ENCODE assay signal across 1 cellular context in genomic region chr22:22408731-22409696, GRCh38.
TF ChIP-seq lines count a peak whose summit lies in the region.

No MANE protein-coding gene starts in this region.

TF ChIP-seq in K562, 482 proteins besides CTCF, POLR2A, EP300 and RAD21 (continued from another document and continues in another):
- TF ChIP-seq NR0B1 (IDR thresholded peaks at IDR 0.05; ENCODE audit: partially characterized antibody) (no peak), PHF21A (IDR thresholded peaks at IDR 0.05; ENCODE audit: borderline replicate concordance, low read depth) (no peak), MTA2 (IDR thresholded peaks at IDR 0.05; ENCODE audit: low read depth) (no peak), CREB1 (IDR thresholded peaks at IDR 0.05) (no peak), CREB1 (CRISPR knock-in tag; IDR thresholded peaks at IDR 0.05) (no peak; the same call in 1 of the 2 replicates), MAX (CRISPR knock-in tag; IDR thresholded peaks at IDR 0.05) (peak; percentile 19; the same call in 1 of the 2 replicates), PPARD (CRISPR knock-in tag; IDR thresholded peaks at IDR 0.05) (no peak), NONO (IDR thresholded peaks at IDR 0.05; ENCODE audit: low read depth in 2 of 2, low read length in 1 of 2) (no peak), GABPB2 (CRISPR knock-in tag; conservative IDR thresholded peaks at IDR 0.05) (peak; percentile 65; the same call in 1 of the 2 replicates), PCBP2 (IDR thresholded peaks at IDR 0.05; ENCODE audit: low read depth, low read length, poor library complexity, severe bottlenecking) (no peak), BACH1 (tag; IDR thresholded peaks at IDR 0.05) (no peak), ZNF282 (CRISPR knock-in tag; IDR thresholded peaks at IDR 0.05) (no peak), CHD2 (IDR thresholded peaks at IDR 0.05; ENCODE audit: low read depth, low read length) (peak; percentile 34; the same call in 1 of the 2 replicates), NCOA4 (IDR thresholded peaks at IDR 0.05; ENCODE audit: partially characterized antibody) (no peak), RBFOX2 (IDR thresholded peaks at IDR 0.05; ENCODE audit: low read depth, low read length) (no peak), ZKSCAN8 (CRISPR knock-in tag; IDR thresholded peaks at IDR 0.05) (no peak), ZNF764 (CRISPR knock-in tag; IDR thresholded peaks at IDR 0.05; ENCODE audit: low read depth) (no peak), ARID2 (IDR thresholded peaks at IDR 0.05) (no peak), MYC (IDR thresholded peaks at IDR 0.05; ENCODE audit: low read depth, low read length) (peak; percentile 35; the same call in 1 of the 2 replicates), MYC (CRISPR knock-in tag; IDR thresholded peaks at IDR 0.05; ENCODE audit: borderline replicate concordance, low read depth) (no peak), SAFB2 (IDR thresholded peaks at IDR 0.05; ENCODE audit: borderline replicate concordance, low read depth, low read length, severe bottlenecking) (no peak), ZNF77 (CRISPR knock-in tag; IDR thresholded peaks at IDR 0.05) (no peak), ZNF395 (CRISPR knock-in tag; IDR thresholded peaks at IDR 0.05) (no peak), POU5F1 (IDR thresholded peaks at IDR 0.05; ENCODE audit: borderline replicate concordance, low read depth, low read length, partially characterized antibody) (no peak), TBL1XR1 (IDR thresholded peaks at IDR 0.05; ENCODE audit: low read length in 2 of 2) (peak; percentile 58 to 77; a peak in 2 of 4 replicates), COPS2 (conservative IDR thresholded peaks at IDR 0.05) (no peak)
- TF ChIP-seq, protein P1, sequence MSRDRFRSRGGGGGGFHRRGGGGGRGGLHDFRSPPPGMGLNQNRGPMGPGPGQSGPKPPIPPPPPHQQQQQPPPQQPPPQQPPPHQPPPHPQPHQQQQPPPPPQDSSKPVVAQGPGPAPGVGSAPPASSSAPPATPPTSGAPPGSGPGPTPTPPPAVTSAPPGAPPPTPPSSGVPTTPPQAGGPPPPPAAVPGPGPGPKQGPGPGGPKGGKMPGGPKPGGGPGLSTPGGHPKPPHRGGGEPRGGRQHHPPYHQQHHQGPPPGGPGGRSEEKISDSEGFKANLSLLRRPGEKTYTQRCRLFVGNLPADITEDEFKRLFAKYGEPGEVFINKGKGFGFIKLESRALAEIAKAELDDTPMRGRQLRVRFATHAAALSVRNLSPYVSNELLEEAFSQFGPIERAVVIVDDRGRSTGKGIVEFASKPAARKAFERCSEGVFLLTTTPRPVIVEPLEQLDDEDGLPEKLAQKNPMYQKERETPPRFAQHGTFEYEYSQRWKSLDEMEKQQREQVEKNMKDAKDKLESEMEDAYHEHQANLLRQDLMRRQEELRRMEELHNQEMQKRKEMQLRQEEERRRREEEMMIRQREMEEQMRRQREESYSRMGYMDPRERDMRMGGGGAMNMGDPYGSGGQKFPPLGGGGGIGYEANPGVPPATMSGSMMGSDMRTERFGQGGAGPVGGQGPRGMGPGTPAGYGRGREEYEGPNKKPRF (IDR thresholded peaks at IDR 0.05; ENCODE audit: low read depth, low read length), result no peak
- TF ChIP-seq, protein P2, sequence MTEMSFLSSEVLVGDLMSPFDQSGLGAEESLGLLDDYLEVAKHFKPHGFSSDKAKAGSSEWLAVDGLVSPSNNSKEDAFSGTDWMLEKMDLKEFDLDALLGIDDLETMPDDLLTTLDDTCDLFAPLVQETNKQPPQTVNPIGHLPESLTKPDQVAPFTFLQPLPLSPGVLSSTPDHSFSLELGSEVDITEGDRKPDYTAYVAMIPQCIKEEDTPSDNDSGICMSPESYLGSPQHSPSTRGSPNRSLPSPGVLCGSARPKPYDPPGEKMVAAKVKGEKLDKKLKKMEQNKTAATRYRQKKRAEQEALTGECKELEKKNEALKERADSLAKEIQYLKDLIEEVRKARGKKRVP (CRISPR knock-in tag; IDR thresholded peaks at IDR 0.05), result no peak
- TF ChIP-seq, protein P3, sequence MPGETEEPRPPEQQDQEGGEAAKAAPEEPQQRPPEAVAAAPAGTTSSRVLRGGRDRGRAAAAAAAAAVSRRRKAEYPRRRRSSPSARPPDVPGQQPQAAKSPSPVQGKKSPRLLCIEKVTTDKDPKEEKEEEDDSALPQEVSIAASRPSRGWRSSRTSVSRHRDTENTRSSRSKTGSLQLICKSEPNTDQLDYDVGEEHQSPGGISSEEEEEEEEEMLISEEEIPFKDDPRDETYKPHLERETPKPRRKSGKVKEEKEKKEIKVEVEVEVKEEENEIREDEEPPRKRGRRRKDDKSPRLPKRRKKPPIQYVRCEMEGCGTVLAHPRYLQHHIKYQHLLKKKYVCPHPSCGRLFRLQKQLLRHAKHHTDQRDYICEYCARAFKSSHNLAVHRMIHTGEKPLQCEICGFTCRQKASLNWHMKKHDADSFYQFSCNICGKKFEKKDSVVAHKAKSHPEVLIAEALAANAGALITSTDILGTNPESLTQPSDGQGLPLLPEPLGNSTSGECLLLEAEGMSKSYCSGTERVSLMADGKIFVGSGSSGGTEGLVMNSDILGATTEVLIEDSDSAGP (CRISPR knock-in tag; IDR thresholded peaks at IDR 0.05), result no peak
- TF ChIP-seq, protein P4, sequence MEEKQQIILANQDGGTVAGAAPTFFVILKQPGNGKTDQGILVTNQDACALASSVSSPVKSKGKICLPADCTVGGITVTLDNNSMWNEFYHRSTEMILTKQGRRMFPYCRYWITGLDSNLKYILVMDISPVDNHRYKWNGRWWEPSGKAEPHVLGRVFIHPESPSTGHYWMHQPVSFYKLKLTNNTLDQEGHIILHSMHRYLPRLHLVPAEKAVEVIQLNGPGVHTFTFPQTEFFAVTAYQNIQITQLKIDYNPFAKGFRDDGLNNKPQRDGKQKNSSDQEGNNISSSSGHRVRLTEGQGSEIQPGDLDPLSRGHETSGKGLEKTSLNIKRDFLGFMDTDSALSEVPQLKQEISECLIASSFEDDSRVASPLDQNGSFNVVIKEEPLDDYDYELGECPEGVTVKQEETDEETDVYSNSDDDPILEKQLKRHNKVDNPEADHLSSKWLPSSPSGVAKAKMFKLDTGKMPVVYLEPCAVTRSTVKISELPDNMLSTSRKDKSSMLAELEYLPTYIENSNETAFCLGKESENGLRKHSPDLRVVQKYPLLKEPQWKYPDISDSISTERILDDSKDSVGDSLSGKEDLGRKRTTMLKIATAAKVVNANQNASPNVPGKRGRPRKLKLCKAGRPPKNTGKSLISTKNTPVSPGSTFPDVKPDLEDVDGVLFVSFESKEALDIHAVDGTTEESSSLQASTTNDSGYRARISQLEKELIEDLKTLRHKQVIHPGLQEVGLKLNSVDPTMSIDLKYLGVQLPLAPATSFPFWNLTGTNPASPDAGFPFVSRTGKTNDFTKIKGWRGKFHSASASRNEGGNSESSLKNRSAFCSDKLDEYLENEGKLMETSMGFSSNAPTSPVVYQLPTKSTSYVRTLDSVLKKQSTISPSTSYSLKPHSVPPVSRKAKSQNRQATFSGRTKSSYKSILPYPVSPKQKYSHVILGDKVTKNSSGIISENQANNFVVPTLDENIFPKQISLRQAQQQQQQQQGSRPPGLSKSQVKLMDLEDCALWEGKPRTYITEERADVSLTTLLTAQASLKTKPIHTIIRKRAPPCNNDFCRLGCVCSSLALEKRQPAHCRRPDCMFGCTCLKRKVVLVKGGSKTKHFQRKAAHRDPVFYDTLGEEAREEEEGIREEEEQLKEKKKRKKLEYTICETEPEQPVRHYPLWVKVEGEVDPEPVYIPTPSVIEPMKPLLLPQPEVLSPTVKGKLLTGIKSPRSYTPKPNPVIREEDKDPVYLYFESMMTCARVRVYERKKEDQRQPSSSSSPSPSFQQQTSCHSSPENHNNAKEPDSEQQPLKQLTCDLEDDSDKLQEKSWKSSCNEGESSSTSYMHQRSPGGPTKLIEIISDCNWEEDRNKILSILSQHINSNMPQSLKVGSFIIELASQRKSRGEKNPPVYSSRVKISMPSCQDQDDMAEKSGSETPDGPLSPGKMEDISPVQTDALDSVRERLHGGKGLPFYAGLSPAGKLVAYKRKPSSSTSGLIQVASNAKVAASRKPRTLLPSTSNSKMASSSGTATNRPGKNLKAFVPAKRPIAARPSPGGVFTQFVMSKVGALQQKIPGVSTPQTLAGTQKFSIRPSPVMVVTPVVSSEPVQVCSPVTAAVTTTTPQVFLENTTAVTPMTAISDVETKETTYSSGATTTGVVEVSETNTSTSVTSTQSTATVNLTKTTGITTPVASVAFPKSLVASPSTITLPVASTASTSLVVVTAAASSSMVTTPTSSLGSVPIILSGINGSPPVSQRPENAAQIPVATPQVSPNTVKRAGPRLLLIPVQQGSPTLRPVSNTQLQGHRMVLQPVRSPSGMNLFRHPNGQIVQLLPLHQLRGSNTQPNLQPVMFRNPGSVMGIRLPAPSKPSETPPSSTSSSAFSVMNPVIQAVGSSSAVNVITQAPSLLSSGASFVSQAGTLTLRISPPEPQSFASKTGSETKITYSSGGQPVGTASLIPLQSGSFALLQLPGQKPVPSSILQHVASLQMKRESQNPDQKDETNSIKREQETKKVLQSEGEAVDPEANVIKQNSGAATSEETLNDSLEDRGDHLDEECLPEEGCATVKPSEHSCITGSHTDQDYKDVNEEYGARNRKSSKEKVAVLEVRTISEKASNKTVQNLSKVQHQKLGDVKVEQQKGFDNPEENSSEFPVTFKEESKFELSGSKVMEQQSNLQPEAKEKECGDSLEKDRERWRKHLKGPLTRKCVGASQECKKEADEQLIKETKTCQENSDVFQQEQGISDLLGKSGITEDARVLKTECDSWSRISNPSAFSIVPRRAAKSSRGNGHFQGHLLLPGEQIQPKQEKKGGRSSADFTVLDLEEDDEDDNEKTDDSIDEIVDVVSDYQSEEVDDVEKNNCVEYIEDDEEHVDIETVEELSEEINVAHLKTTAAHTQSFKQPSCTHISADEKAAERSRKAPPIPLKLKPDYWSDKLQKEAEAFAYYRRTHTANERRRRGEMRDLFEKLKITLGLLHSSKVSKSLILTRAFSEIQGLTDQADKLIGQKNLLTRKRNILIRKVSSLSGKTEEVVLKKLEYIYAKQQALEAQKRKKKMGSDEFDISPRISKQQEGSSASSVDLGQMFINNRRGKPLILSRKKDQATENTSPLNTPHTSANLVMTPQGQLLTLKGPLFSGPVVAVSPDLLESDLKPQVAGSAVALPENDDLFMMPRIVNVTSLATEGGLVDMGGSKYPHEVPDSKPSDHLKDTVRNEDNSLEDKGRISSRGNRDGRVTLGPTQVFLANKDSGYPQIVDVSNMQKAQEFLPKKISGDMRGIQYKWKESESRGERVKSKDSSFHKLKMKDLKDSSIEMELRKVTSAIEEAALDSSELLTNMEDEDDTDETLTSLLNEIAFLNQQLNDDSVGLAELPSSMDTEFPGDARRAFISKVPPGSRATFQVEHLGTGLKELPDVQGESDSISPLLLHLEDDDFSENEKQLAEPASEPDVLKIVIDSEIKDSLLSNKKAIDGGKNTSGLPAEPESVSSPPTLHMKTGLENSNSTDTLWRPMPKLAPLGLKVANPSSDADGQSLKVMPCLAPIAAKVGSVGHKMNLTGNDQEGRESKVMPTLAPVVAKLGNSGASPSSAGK (IDR thresholded peaks at IDR 0.05), result no peak
- TF ChIP-seq, protein P5, sequence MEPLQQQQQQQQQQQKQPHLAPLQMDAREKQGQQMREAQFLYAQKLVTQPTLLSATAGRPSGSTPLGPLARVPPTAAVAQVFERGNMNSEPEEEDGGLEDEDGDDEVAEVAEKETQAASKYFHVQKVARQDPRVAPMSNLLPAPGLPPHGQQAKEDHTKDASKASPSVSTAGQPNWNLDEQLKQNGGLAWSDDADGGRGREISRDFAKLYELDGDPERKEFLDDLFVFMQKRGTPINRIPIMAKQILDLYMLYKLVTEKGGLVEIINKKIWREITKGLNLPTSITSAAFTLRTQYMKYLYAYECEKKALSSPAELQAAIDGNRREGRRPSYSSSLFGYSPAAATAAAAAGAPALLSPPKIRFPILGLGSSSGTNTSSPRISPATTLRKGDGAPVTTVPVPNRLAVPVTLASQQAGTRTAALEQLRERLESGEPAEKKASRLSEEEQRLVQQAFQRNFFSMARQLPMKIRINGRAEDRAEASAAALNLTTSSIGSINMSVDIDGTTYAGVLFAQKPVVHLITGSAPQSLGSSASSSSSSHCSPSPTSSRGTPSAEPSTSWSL (CRISPR knock-in tag; IDR thresholded peaks at IDR 0.05; ENCODE audit: borderline replicate concordance), result no peak
